10 cellular contexts compared by ENCODE assay signal in genomic region chr6:44122821-44123220, GRCh38. TPM values are rescaled to one million over a fixed set of nuclear protein-coding genes. Genes with fewer than 3 reads are reported as not detected.
DNase-seq lines count a peak whose midpoint lies in the region; ATAC-seq, FAIRE-seq and TF ChIP-seq lines count a peak whose summit lies in the region.
"Had no signal": no experiment of that assay in that cellular context is flagged by ENCODE, and none has a peak within 500 bp of the region (broad histone marks: within the 10 kb centered on the region; RNA-seq: fewer than 3 reads in every experiment).

No MANE protein-coding gene starts in this region.

- H3K27ac ChIP-seq in heart left ventricle, result peak overlapping the region in 8 of 12 donors; percentile 27 to 55 (median 35)

- ATAC-seq in heart left ventricle (no peak), left ventricle myocardium superior (no peak), mucosa of descending colon (no peak), HG02970 (IDR thresholded peaks at IDR 0.05; ENCODE audit: low FRiP score, unreplicated experiment) (no peak)

- peak overlapping the region in 1 of 12 donors; percentile 5 for H3K4me3 ChIP-seq in heart left ventricle
- peak overlapping the region; percentile 19 for H3K4me3 ChIP-seq in iPS-15b (ENCODE audit: low read depth, low read length)
- H3K4me3 ChIP-seq in mucosa of descending colon, result no peak overlapping the region
- H3K4me3 ChIP-seq: lung had no signal

- DNase-seq in heart left ventricle (no peak), left ventricle myocardium superior (no peak), type B pancreatic cell (ENCODE audit: extremely low spot score, unreplicated experiment) (no peak), mucosa of descending colon (no peak), H54 (ENCODE audit: insufficient read length, low spot score) (no peak)
- peak; percentile 10 for DNase-seq in activated T-helper 1 cell treated with anti-CD3 and anti-CD28 coated beads, Interleukin-12 subunit alpha, Interleukin-12 subunit beta, Interleukin-2, Interleukin-4 antibody, amounts not matched to agents 30 ng/mL and 10 ng/mL and 1 ng/mL, durations not matched to agents 14 hours and 24 hours and 36 hours (ENCODE audit: low spot score)
- DNase-seq: NCI-H446 had no signal

- no peaks in the 10 kb centered on the region for H3K9me3 ChIP-seq in heart left ventricle
- H3K9me3 ChIP-seq in iPS-15b (ENCODE audit: control insufficient read depth, insufficient read depth, low read length), result no peaks in the 10 kb centered on the region
- H3K9me3 ChIP-seq in mucosa of descending colon, result no peaks in the 10 kb centered on the region

- H3K27me3 Mint-ChIP-seq in activated T-helper 1 cell treated with anti-CD3 and anti-CD28 coated beads, Interleukin-12 subunit alpha, Interleukin-12 subunit beta, Interleukin-2, Interleukin-4 antibody, amounts not matched to agents 30 ng/mL and 10 ng/mL and 1 ng/mL, durations not matched to agents 14 hours and 24 hours and 36 hours (ENCODE audit: insufficient read depth), result no peaks in the 10 kb centered on the region
- H3K27me3 Mint-ChIP-seq in type B pancreatic cell, result no peaks in the 10 kb centered on the region

- peak overlapping the region; percentile 55 for H3K27ac Mint-ChIP-seq in activated T-helper 1 cell treated with anti-CD3 and anti-CD28 coated beads, Interleukin-12 subunit alpha, Interleukin-12 subunit beta, Interleukin-2, Interleukin-4 antibody, amounts not matched to agents 30 ng/mL and 10 ng/mL and 1 ng/mL, durations not matched to agents 14 hours and 24 hours and 36 hours
- peak overlapping the region; percentile 59 for H3K27ac Mint-ChIP-seq in type B pancreatic cell

- H3K4me1 Mint-ChIP-seq in activated T-helper 1 cell treated with anti-CD3 and anti-CD28 coated beads, Interleukin-12 subunit alpha, Interleukin-12 subunit beta, Interleukin-2, Interleukin-4 antibody, amounts not matched to agents 30 ng/mL and 10 ng/mL and 1 ng/mL, durations not matched to agents 14 hours and 24 hours and 36 hours (ENCODE audit: low read depth), result peaks cover 66% of the 10 kb centered on the region
- peaks cover 60% of the 10 kb centered on the region for H3K4me1 Mint-ChIP-seq in type B pancreatic cell (ENCODE audit: unreplicated experiment)

- intact Hi-C loops in heart left ventricle (cut with DNase I) (no loop called here), left ventricle myocardium superior (cut with micrococcal nuclease) (no loop called here), mucosa of descending colon (cut with DNase I, micrococcal nuclease) (no loop called here)
- intact Hi-C loops in activated T-helper 1 cell treated with anti-CD3 and anti-CD28 coated beads, Interleukin-12 subunit alpha, Interleukin-12 subunit beta, Interleukin-2, Interleukin-4 antibody, amounts not matched to agents 30 ng/mL and 10 ng/mL and 1 ng/mL, durations not matched to agents 14 hours and 24 hours and 36 hours (cut with micrococcal nuclease), result loop anchor here (10.0 kb wide), 1 partner anchor 1348 kb away; no protein-coding TSS in a partner anchor

- H3K27me3 ChIP-seq in heart left ventricle (no peaks in the 10 kb centered on the region), iPS-15b (ENCODE audit: control insufficient read depth, insufficient read depth, low read length) (no peaks in the 10 kb centered on the region)

- peak overlapping the region; percentile 23 for H3K4me3 Mint-ChIP-seq in activated T-helper 1 cell treated with anti-CD3 and anti-CD28 coated beads, Interleukin-12 subunit alpha, Interleukin-12 subunit beta, Interleukin-2, Interleukin-4 antibody, amounts not matched to agents 30 ng/mL and 10 ng/mL and 1 ng/mL, durations not matched to agents 14 hours and 24 hours and 36 hours
- H3K4me3 Mint-ChIP-seq in type B pancreatic cell, result peak overlapping the region; percentile 44

- H3K36me3 ChIP-seq in heart left ventricle (peaks cover 0 to 16% (median 0%) of the 10 kb centered on the region in 9 donors), iPS-15b (ENCODE audit: control insufficient read depth, insufficient read depth, low read length) (no peaks in the 10 kb centered on the region), mucosa of descending colon (ENCODE audit: low read depth) (no peaks in the 10 kb centered on the region)

- TF ChIP-seq CTCF in heart left ventricle (IDR thresholded peaks at IDR 0.05) (no peak), type B pancreatic cell (conservative IDR thresholded peaks at IDR 0.05) (no peak), mucosa of descending colon (IDR thresholded peaks at IDR 0.05) (no peak)

- 43 to 64% (median 60%) methylated on average over 1 of the region's 1 CpG for WGBS in heart left ventricle, 4 donors

- TF ChIP-seq POLR2A in heart left ventricle (IDR thresholded peaks at IDR 0.05) (no peak), H54 (IDR thresholded peaks at IDR 0.05; ENCODE audit: low read depth, low read length) (no peak)

- H3K9me3 Mint-ChIP-seq in activated T-helper 1 cell treated with anti-CD3 and anti-CD28 coated beads, Interleukin-12 subunit alpha, Interleukin-12 subunit beta, Interleukin-2, Interleukin-4 antibody, amounts not matched to agents 30 ng/mL and 10 ng/mL and 1 ng/mL, durations not matched to agents 14 hours and 24 hours and 36 hours, result no peaks in the 10 kb centered on the region
- no peaks in the 10 kb centered on the region for H3K9me3 Mint-ChIP-seq in type B pancreatic cell

- peaks cover 5 to 85% (median 66%) of the 10 kb centered on the region in 12 donors for H3K4me1 ChIP-seq in heart left ventricle
- peaks cover 27% of the 10 kb centered on the region for H3K4me1 ChIP-seq in iPS-15b (ENCODE audit: control insufficient read depth, insufficient read depth, low read length)
- peaks cover 46% of the 10 kb centered on the region for H3K4me1 ChIP-seq in mucosa of descending colon (ENCODE audit: low read depth)

- peaks cover 26% of the 10 kb centered on the region for H3K36me3 Mint-ChIP-seq in activated T-helper 1 cell treated with anti-CD3 and anti-CD28 coated beads, Interleukin-12 subunit alpha, Interleukin-12 subunit beta, Interleukin-2, Interleukin-4 antibody, amounts not matched to agents 30 ng/mL and 10 ng/mL and 1 ng/mL, durations not matched to agents 14 hours and 24 hours and 36 hours (ENCODE audit: low read depth)
- peaks cover 4% of the 10 kb centered on the region for H3K36me3 Mint-ChIP-seq in type B pancreatic cell

- no peak for FAIRE-seq in H54 (lab: Jason Lieb, UNC)

- peak overlapping the region; percentile 16 for H3K9ac ChIP-seq in iPS-15b (ENCODE audit: low read depth, low read length)

RNA-seq across cellular contexts. Expression of gene MRPL14, which starts 4.4 kb away (rescaled TPM):
- 10 to 100 TPM; 35.3 to 60.2 (median 44.1) TPM for total RNA-seq in heart left ventricle
- 10 to 100 TPM; 40.5 to 72.9 TPM for polyA plus RNA-seq in heart left ventricle
- total RNA-seq in left ventricle myocardium superior, result 38.8 TPM
- 62.6 and 68.6 TPM in 2 replicates for total RNA-seq in activated T-helper 1 cell treated with anti-CD3 and anti-CD28 coated beads, Interleukin-12 subunit alpha, Interleukin-12 subunit beta, Interleukin-2, Interleukin-4 antibody, amounts not matched to agents 30 ng/mL and 10 ng/mL and 1 ng/mL, durations not matched to agents 14 hours and 24 hours and 36 hours
- 45.5 and 53.7 TPM in 2 replicates for total RNA-seq in type B pancreatic cell (ENCODE audit: low replicate concordance)
- 10 to 100 TPM; 41.0 to 57.2 (median 56.8) TPM for total RNA-seq in mucosa of descending colon

RNA-seq across cellular contexts. Expression of gene TMEM63B, which starts 4.5 kb away (rescaled TPM):
- total RNA-seq in heart left ventricle, result 10 to 100 TPM; 36.2 to 52.9 (median 43.0) TPM
- 10 to 100 TPM; 26.2 to 37.0 TPM for polyA plus RNA-seq in heart left ventricle
- 47.3 TPM for total RNA-seq in left ventricle myocardium superior
- 17.0 and 20.7 TPM in 2 replicates for total RNA-seq in activated T-helper 1 cell treated with anti-CD3 and anti-CD28 coated beads, Interleukin-12 subunit alpha, Interleukin-12 subunit beta, Interleukin-2, Interleukin-4 antibody, amounts not matched to agents 30 ng/mL and 10 ng/mL and 1 ng/mL, durations not matched to agents 14 hours and 24 hours and 36 hours
- 45.5 and 57.5 TPM in 2 replicates for total RNA-seq in type B pancreatic cell (ENCODE audit: low replicate concordance)
- 100 to 1,000 TPM in 1 of 3 donors, 10 to 100 TPM in 2; 57.0 to 108 (median 79.6) TPM for total RNA-seq in mucosa of descending colon

RNA-seq across cellular contexts. Expression of gene CAPN11, which starts 35.8 kb away (rescaled TPM):
- total RNA-seq in heart left ventricle, result 1 to 10 TPM in 2 of 9 donors, under 1 TPM in 4, not detected in 3; 0.23 to 1.8 (median 0.44) TPM
- under 1 TPM; 0.08 to 0.35 TPM for polyA plus RNA-seq in heart left ventricle
- 0.40 TPM for total RNA-seq in left ventricle myocardium superior
- not detected in 2 replicates for total RNA-seq in activated T-helper 1 cell treated with anti-CD3 and anti-CD28 coated beads, Interleukin-12 subunit alpha, Interleukin-12 subunit beta, Interleukin-2, Interleukin-4 antibody, amounts not matched to agents 30 ng/mL and 10 ng/mL and 1 ng/mL, durations not matched to agents 14 hours and 24 hours and 36 hours
- not detected in 2 replicates for total RNA-seq in type B pancreatic cell (ENCODE audit: low replicate concordance)
- 1 to 10 TPM in 2 of 3 donors, under 1 TPM in 1; 0.35 to 1.2 (median 1.1) TPM for total RNA-seq in mucosa of descending colon
